Comparison of ENCODE assay signal across 23 cellular contexts in the genomic region with DNA sequence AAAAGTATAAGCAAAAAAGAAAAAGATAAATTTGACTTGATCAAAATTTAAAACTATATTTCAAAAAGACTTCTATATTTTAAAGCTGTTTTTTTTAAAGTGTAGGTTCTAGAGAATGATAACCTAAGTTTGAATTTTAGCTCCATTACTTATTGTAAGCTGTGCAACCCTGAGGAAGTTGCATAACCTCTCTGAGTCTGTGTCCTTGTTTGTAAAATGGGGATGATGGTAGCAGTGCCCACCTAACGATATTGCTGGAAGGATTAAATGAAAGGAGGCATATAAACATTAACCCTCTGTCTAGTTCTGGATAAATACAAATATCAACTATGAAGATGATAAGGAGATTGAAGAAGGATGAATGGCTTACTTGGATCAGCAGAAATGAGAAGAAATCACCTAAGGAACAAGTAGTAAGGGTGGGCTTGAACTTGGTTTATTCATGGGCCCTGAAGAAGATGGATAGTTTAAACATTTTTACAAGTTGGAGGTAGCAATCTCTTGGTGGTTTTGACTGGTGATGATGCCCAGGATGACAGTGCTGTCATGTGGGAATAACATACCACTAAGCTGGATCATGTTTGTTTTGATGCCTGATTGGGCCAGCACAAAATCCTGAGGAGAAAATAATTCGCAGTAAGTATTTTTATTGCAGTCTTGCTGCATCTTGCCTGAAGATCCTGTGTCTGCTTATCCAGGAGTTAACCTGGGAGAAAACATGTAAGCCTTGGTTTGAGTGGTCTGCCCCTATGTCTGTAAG. TPM values are rescaled to one million over a fixed set of nuclear protein-coding genes. Genes with fewer than 3 reads are reported as not detected.
DNase-seq lines count a peak whose midpoint lies in the region; ATAC-seq, FAIRE-seq and TF ChIP-seq lines count a peak whose summit lies in the region.
"Had no signal": no experiment of that assay in that cellular context is flagged by ENCODE, and none has a peak within 500 bp of the region (broad histone marks: within the 10 kb centered on the region; RNA-seq: fewer than 3 reads in every experiment).

No MANE protein-coding gene starts in this region.

- no peaks in the 10 kb centered on the region for H4K20me1 ChIP-seq in mammary epithelial cell (ENCODE audit: insufficient read depth, low read length)

- no peak overlapping the region for H3K27ac ChIP-seq in mammary epithelial cell (ENCODE audit: insufficient read depth, low read depth, low read length)
- H3K27ac ChIP-seq in mesendoderm (ENCODE audit: low read depth, low read length) = no peak overlapping the region
- H3K27ac ChIP-seq: HL-60, KMS-11, SJSA1 had no signal

- no peak overlapping the region for H2BK15ac ChIP-seq in mesendoderm (replicated peaks; ENCODE audit: low read depth)

- no peak overlapping the region for H3K27ac Mint-ChIP-seq in MCF 10A (ENCODE audit: low read depth, unreplicated experiment)
- peak overlapping the region; percentile 2 for H3K27ac Mint-ChIP-seq in activated T-helper 17 cell treated with anti-CD3 and anti-CD28 coated beads, Interleukin-2, amount 50 U/mL, for 72 hours
- H3K27ac Mint-ChIP-seq: CD4-positive, CD25-positive, alpha-beta regulatory T cell had no signal

- no peak overlapping the region for H4K5ac ChIP-seq in mesendoderm (ENCODE audit: low read length)

- H3K56ac ChIP-seq in mesendoderm (ENCODE audit: low read length) = no peak overlapping the region

- no peak overlapping the region for H2AK5ac ChIP-seq in mesendoderm (ENCODE audit: low read length)

- no peak overlapping the region for H2BK120ac ChIP-seq in mesendoderm (ENCODE audit: low read depth, low read length)

- WGBS in mammary epithelial cell (ENCODE audit: low coverage, missing lambda C conversion rate) = 94% methylated on average over 2 of the region's 2 CpGs
- WGBS in mesendoderm (ENCODE audit: extremely low coverage, insufficient coverage, low lambda C conversion rate) = no CpG with 5 or more reads among the region's 2 CpGs

- no peaks in the 10 kb centered on the region for H3K9me3 Mint-ChIP-seq in MCF 10A (ENCODE audit: unreplicated experiment)
- no peaks in the 10 kb centered on the region for H3K9me3 Mint-ChIP-seq in activated T-helper 17 cell treated with anti-CD3 and anti-CD28 coated beads, Interleukin-2, amount 50 U/mL, for 72 hours
- H3K9me3 Mint-ChIP-seq: CD4-positive, CD25-positive, alpha-beta regulatory T cell; H9 had no signal

- peak; percentile 8 for DNase-seq in mammary epithelial cell
- DNase-seq in MCF 10A (ENCODE audit: unreplicated experiment) = no peak
- peak; percentile 9 for DNase-seq in kidney tubule cell (ENCODE audit: low spot score)
- no peak for DNase-seq in mesendoderm
- no peak for DNase-seq in activated gamma-delta T cell treated with Interleukin-2 at 50 U/mL for 16 hours
- DNase-seq in cortex of kidney (lab: John Stamatoyannopoulos, UW) = no peak
- DNase-seq: CD4-positive, CD25-positive, alpha-beta regulatory T cell; DMS153; GDM1; H9; NCI-H1105; NCI-H146; NCI-H2029; NCI-H226; NCI-H510A treated with DMSO at 0.1 percent for 48 hours; NCI-H774 had no signal

- ATAC-seq in activated T-helper 17 cell treated with anti-CD3 and anti-CD28 coated beads, Interleukin-2, amount 50 U/mL, for 72 hours (replicated peaks) = no peak
- ATAC-seq: Right ventricle myocardium inferior had no signal

- dilution Hi-C loops in mammary epithelial cell (cut with HindIII; ENCODE audit: low sequenced_read_pairs) = no loop called here

- no peak overlapping the region for H3K4ac ChIP-seq in mesendoderm (ENCODE audit: low read depth, low read length)

- H3K23ac ChIP-seq in mesendoderm (ENCODE audit: low read length) = no peak overlapping the region

- peaks cover 6% of the 10 kb centered on the region for H3K36me3 Mint-ChIP-seq in MCF 10A (ENCODE audit: insufficient read depth, unreplicated experiment)
- H3K36me3 Mint-ChIP-seq in activated T-helper 17 cell treated with anti-CD3 and anti-CD28 coated beads, Interleukin-2, amount 50 U/mL, for 72 hours (ENCODE audit: low read depth) = no peaks in the 10 kb centered on the region
- H3K36me3 Mint-ChIP-seq: CD4-positive, CD25-positive, alpha-beta regulatory T cell had no signal

- H4K8ac ChIP-seq in mesendoderm (ENCODE audit: low read depth, low read length) = no peak overlapping the region

- H3K4me1 Mint-ChIP-seq in MCF 10A (ENCODE audit: insufficient read depth, unreplicated experiment) = peaks cover 5% of the 10 kb centered on the region
- H3K4me1 Mint-ChIP-seq in activated T-helper 17 cell treated with anti-CD3 and anti-CD28 coated beads, Interleukin-2, amount 50 U/mL, for 72 hours = no peaks in the 10 kb centered on the region

- H3K36me3 ChIP-seq in mammary epithelial cell (ENCODE audit: insufficient read depth, low read length) (no peaks in the 10 kb centered on the region), mesendoderm (ENCODE audit: control insufficient read depth, insufficient read depth, low read length) (no peaks in the 10 kb centered on the region)
- H3K36me3 ChIP-seq: SJSA1 had no signal

- no peak overlapping the region for H3K18ac ChIP-seq in mesendoderm (ENCODE audit: low read length)

- in situ Hi-C loops in mammary epithelial cell (cut with MboI; ENCODE audit: low sequenced_read_pairs in 2 of 2) = no loop called here

- no peak overlapping the region for H2BK5ac ChIP-seq in mesendoderm (ENCODE audit: low read length)

- POLR2A ChIA-PET in MCF 10A (lab: Yijun Ruan, JAX) = interaction anchor here (1.0 to 1.1 kb wide), 2 partner anchors 23 to 73 kb away, joined by 3 to 4 read pairs; no protein-coding TSS in a partner anchor

- H3K79me1 ChIP-seq in mesendoderm (ENCODE audit: low read length) = no peaks in the 10 kb centered on the region

- intact Hi-C loops in mammary epithelial cell (cut with micrococcal nuclease) = no loop called here
- intact Hi-C loops in MCF 10A (cut with micrococcal nuclease) = no loop called here

- no peak overlapping the region for H3K4me3 Mint-ChIP-seq in MCF 10A (ENCODE audit: unreplicated experiment)
- H3K4me3 Mint-ChIP-seq in activated T-helper 17 cell treated with anti-CD3 and anti-CD28 coated beads, Interleukin-2, amount 50 U/mL, for 72 hours = no peak overlapping the region
- H3K4me3 Mint-ChIP-seq: CD4-positive, CD25-positive, alpha-beta regulatory T cell; H9 had no signal

- H3K27me3 ChIP-seq in mammary epithelial cell (ENCODE audit: insufficient read depth, low read length) = no peaks in the 10 kb centered on the region
- H3K27me3 ChIP-seq in mesendoderm (ENCODE audit: insufficient read depth, low read length, poor library complexity) = no peaks in the 10 kb centered on the region
- H3K27me3 ChIP-seq: SJSA1 had no signal

- H3K79me2 ChIP-seq in mammary epithelial cell (ENCODE audit: insufficient read depth, low read length) (no peaks in the 10 kb centered on the region), mesendoderm (ENCODE audit: control insufficient read depth, insufficient read depth, low read length) (no peaks in the 10 kb centered on the region)

- no peaks in the 10 kb centered on the region for H3K27me3 Mint-ChIP-seq in MCF 10A (ENCODE audit: insufficient read depth, unreplicated experiment)
- H3K27me3 Mint-ChIP-seq in activated T-helper 17 cell treated with anti-CD3 and anti-CD28 coated beads, Interleukin-2, amount 50 U/mL, for 72 hours = no peaks in the 10 kb centered on the region

- BruUV-seq in mammary epithelial cell (replicated peaks; lab: Mats Ljungman, UMichigan) (no TSS peak), MCF 10A (replicated peaks; lab: Mats Ljungman, UMichigan) (no TSS peak)

- H3K4me3 ChIP-seq in mammary epithelial cell (replicated peaks in 1 of 3; ENCODE audit: insufficient read depth in 1 of 3, low read depth in 2 of 3, low read length in 3 of 3) (no peak overlapping the region), mesendoderm (ENCODE audit: low read length) (no peak overlapping the region)
- H3K4me3 ChIP-seq: SJSA1 had no signal

- peak; percentile 49 for FAIRE-seq in G401.6 (lab: Jason Lieb, UNC)
- FAIRE-seq: GM18507 had no signal

- no peak for TF ChIP-seq CTCF in mammary epithelial cell (conservative IDR thresholded peaks at IDR 0.05 in 1 of 2, IDR thresholded peaks at IDR 0.05 in 1 of 2; ENCODE audit: extremely low read depth in 1 of 2, insufficient read depth in 1 of 2, low read depth in 1 of 2, low read length in 2 of 2)
- TF ChIP-seq CTCF in MCF 10A (IDR thresholded peaks at IDR 0.05; ENCODE audit: unreplicated experiment) = no peak

- no peak overlapping the region for H2AFZ ChIP-seq in mammary epithelial cell (ENCODE audit: low read depth, low read length)

- CTCF ChIA-PET in mammary epithelial cell (lab: Charles Lee; ENCODE audit: low non-redundant PET) (no interaction called here), MCF 10A (lab: Yijun Ruan, JAX) (no interaction called here)

- no peaks in the 10 kb centered on the region for H3K4me1 ChIP-seq in mammary epithelial cell (ENCODE audit: insufficient read depth, low read length)
- H3K4me1 ChIP-seq in mesendoderm (ENCODE audit: control insufficient read depth, low read depth, low read length) = no peaks in the 10 kb centered on the region

- H3K4me2 ChIP-seq in mammary epithelial cell (ENCODE audit: insufficient read depth, low read depth, low read length) (no peak overlapping the region), mesendoderm (ENCODE audit: low read length) (no peak overlapping the region)
- H3K4me2 ChIP-seq: KMS-11 had no signal

- H3K9ac ChIP-seq in mammary epithelial cell (ENCODE audit: insufficient read depth, low read length) (no peak overlapping the region), mesendoderm (ENCODE audit: low read length) (no peak overlapping the region)
- H3K9ac ChIP-seq: KMS-11 had no signal

- H3K9me3 ChIP-seq in mammary epithelial cell (replicated peaks; ENCODE audit: insufficient read depth, low read length) = no peaks in the 10 kb centered on the region
- H3K9me3 ChIP-seq: SJSA1 had no signal

RNA-seq across cellular contexts. Expression of gene TXNRD1, which starts 35.0 kb away (rescaled TPM):
- 100 to 1,000 TPM; 148 to 150 TPM for total RNA-seq in mammary epithelial cell
- 71.8 TPM for polyA plus RNA-seq in mammary epithelial cell
- polyA minus RNA-seq in mammary epithelial cell = 73.3 TPM
- total RNA-seq in MCF 10A (2022) = 64.0 and 82.8 TPM in 2 replicates
- 100 to 1,000 TPM in 1 of 2 donors, 10 to 100 TPM in 1; 69.2 to 119 TPM for total RNA-seq in activated T-helper 17 cell treated with anti-CD3 and anti-CD28 coated beads, Interleukin-2, amount 50 U/mL, for 72 hours
- 124 TPM for polyA plus RNA-seq in mesendoderm (2013, experiment 1 of 2)
- 124 TPM for polyA plus RNA-seq in mesendoderm (2013, experiment 2 of 2)

RNA-seq across cellular contexts. Expression of gene EID3, which starts 53.0 kb away (rescaled TPM):
- 1 to 10 TPM; 5.3 to 6.3 TPM for total RNA-seq in mammary epithelial cell
- 0.95 TPM for polyA plus RNA-seq in mammary epithelial cell
- polyA minus RNA-seq in mammary epithelial cell = not detected
- 1.6 and 3.0 TPM in 2 replicates for total RNA-seq in MCF 10A (2022)
- total RNA-seq in activated T-helper 17 cell treated with anti-CD3 and anti-CD28 coated beads, Interleukin-2, amount 50 U/mL, for 72 hours = 1 to 10 TPM; 3.0 to 7.3 TPM
- 0.69 TPM for polyA plus RNA-seq in mesendoderm (2013, experiment 1 of 2)
- 0.66 TPM for polyA plus RNA-seq in mesendoderm (2013, experiment 2 of 2)

Comparison
In these comparisons a context has a peak if more than half of its experiments do, and no peak if none do; other contexts are left out.
1. DNase-seq: peak in mammary epithelial cell (single experiment) and kidney tubule cell (single experiment); none in MCF 10A (single experiment), mesendoderm (single experiment), activated gamma-delta T cell treated with Interleukin-2 at 50 U/mL for 16 hours (single experiment) and cortex of kidney (single experiment).